In genomic region chr11:134223836-134224709, GRCh38 we compare ENCODE assay signal across 1 cellular context.
TF ChIP-seq lines count a peak whose summit lies in the region.

Gene NCAPD3, minus strand, starts transcription at chr11:134223967. Its CDS starts 41 bp downstream, at chr11:134223926.
Gene VPS26B, plus strand, starts transcription at chr11:134224671. Its CDS starts 452 bp downstream, at chr11:134225123.

TF ChIP-seq in GM12878, 131 proteins besides CTCF, POLR2A, EP300 and RAD21 (continued from another document and continues in another):
- TF ChIP-seq ZBTB40 (IDR thresholded peaks at IDR 0.05; ENCODE audit: borderline replicate concordance) (peak; percentile 58; the same call in 1 of the 2 replicates), POU2F2 (IDR thresholded peaks at IDR 0.05; ENCODE audit: borderline replicate concordance, low read depth, low read length) (no peak), SREBF2 (IDR thresholded peaks at IDR 0.05; ENCODE audit: low read length) (no peak), IRF4 (IDR thresholded peaks at IDR 0.05; ENCODE audit: low read depth, low read length) (no peak), ZBED1 (IDR thresholded peaks at IDR 0.05; ENCODE audit: borderline replicate concordance) (no peak), KDM1A (IDR thresholded peaks at IDR 0.05; ENCODE audit: borderline replicate concordance) (no peak), ZSCAN29 (IDR thresholded peaks at IDR 0.05) (0 out of 2 replicates have a peak, but pooled peaks have one; percentile 22), RBBP5 (conservative IDR thresholded peaks at IDR 0.05) (no peak), JUNB (IDR thresholded peaks at IDR 0.05) (no peak), ZNF217 (IDR thresholded peaks at IDR 0.05) (no peak), TBL1XR1 (IDR thresholded peaks at IDR 0.05; ENCODE audit: low read depth, low read length) (peak; percentile 7; the same call in 1 of the 2 replicates), EGR1 (IDR thresholded peaks at IDR 0.05; ENCODE audit: borderline replicate concordance in 1 of 2, low read depth in 2 of 2, low read length in 2 of 2) (peak in 1 of 2 experiments; percentile 61; a peak in 1 of 3 replicates), ZNF384 (IDR thresholded peaks at IDR 0.05; ENCODE audit: borderline replicate concordance, low read depth, low read length) (no peak), GABPA (IDR thresholded peaks at IDR 0.05; ENCODE audit: low read depth) (peak; percentile 64; the same call in 1 of the 2 replicates), MLLT1 (IDR thresholded peaks at IDR 0.05) (peak; percentile 78; the same call in 1 of the 2 replicates), BCL3 (IDR thresholded peaks at IDR 0.05; ENCODE audit: borderline replicate concordance, insufficient read depth, low read depth, low read length, poor library complexity, severe bottlenecking) (no peak), KLF5 (IDR thresholded peaks at IDR 0.05; ENCODE audit: partially characterized antibody) (peak; percentile 47), EED (IDR thresholded peaks at IDR 0.05; ENCODE audit: low read depth) (no peak), NFIC (IDR thresholded peaks at IDR 0.05; ENCODE audit: low read depth, low read length) (no peak), POLR2AphosphoS5 (IDR thresholded peaks at IDR 0.05; ENCODE audit: low read length) (peak; percentile 85), BCL11A (IDR thresholded peaks at IDR 0.05; ENCODE audit: low read depth, low read length) (no peak), ZNF207 (IDR thresholded peaks at IDR 0.05; ENCODE audit: borderline replicate concordance) (peak; percentile 17; the same call in 1 of the 2 replicates), CHD4 (IDR thresholded peaks at IDR 0.05) (no peak), NR2C1 (IDR thresholded peaks at IDR 0.05) (peak; percentile 90), HDAC6 (IDR thresholded peaks at IDR 0.05; ENCODE audit: unreplicated experiment) (no peak), STAT1 (conservative IDR thresholded peaks at IDR 0.05) (peak; percentile 28; the same call in 1 of the 2 replicates), FOXK2 (IDR thresholded peaks at IDR 0.05) (no peak), MTA2 (IDR thresholded peaks at IDR 0.05; ENCODE audit: low read depth) (peak; percentile 59; the same call in 1 of the 2 replicates), SREBF1 (IDR thresholded peaks at IDR 0.05; ENCODE audit: low read length) (no peak), ZNF274 (IDR thresholded peaks at IDR 0.05; ENCODE audit: insufficient read depth, insufficient read length) (no peak), SUZ12 (IDR thresholded peaks at IDR 0.05; ENCODE audit: unreplicated experiment) (no peak), MXI1 (IDR thresholded peaks at IDR 0.05; ENCODE audit: low read depth, low read length) (peak; percentile 98), SP1 (IDR thresholded peaks at IDR 0.05; ENCODE audit: low read depth, low read length) (peak; percentile 92), NRF1 (conservative IDR thresholded peaks at IDR 0.05; ENCODE audit: low read depth, low read length) (peak; percentile 99), HCFC1 (IDR thresholded peaks at IDR 0.05; ENCODE audit: low read length) (no peak; the same call in none of the 2 replicates), FOXM1 (IDR thresholded peaks at IDR 0.05; ENCODE audit: low read depth, low read length) (no peak), NR2F1 (conservative IDR thresholded peaks at IDR 0.05) (peak; percentile 97), SMAD5 (IDR thresholded peaks at IDR 0.05; ENCODE audit: low read depth) (peak; percentile 4; the same call in 1 of the 2 replicates), SPI1 (IDR thresholded peaks at IDR 0.05; ENCODE audit: borderline replicate concordance, insufficient read depth, low read depth, low read length) (peak; percentile 32; the same call in 1 of the 2 replicates), IKZF2 (IDR thresholded peaks at IDR 0.05) (no peak), ESRRA (IDR thresholded peaks at IDR 0.05; ENCODE audit: low read length) (no peak)
- TF ChIP-seq, protein P1, sequence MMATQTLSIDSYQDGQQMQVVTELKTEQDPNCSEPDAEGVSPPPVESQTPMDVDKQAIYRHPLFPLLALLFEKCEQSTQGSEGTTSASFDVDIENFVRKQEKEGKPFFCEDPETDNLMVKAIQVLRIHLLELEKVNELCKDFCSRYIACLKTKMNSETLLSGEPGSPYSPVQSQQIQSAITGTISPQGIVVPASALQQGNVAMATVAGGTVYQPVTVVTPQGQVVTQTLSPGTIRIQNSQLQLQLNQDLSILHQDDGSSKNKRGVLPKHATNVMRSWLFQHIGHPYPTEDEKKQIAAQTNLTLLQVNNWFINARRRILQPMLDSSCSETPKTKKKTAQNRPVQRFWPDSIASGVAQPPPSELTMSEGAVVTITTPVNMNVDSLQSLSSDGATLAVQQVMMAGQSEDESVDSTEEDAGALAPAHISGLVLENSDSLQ (IDR thresholded peaks at IDR 0.05), result peak; percentile 84
- TF ChIP-seq, protein P2, sequence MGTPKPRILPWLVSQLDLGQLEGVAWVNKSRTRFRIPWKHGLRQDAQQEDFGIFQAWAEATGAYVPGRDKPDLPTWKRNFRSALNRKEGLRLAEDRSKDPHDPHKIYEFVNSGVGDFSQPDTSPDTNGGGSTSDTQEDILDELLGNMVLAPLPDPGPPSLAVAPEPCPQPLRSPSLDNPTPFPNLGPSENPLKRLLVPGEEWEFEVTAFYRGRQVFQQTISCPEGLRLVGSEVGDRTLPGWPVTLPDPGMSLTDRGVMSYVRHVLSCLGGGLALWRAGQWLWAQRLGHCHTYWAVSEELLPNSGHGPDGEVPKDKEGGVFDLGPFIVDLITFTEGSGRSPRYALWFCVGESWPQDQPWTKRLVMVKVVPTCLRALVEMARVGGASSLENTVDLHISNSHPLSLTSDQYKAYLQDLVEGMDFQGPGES (IDR thresholded peaks at IDR 0.05), result peak; percentile 84
- TF ChIP-seq, protein P3, sequence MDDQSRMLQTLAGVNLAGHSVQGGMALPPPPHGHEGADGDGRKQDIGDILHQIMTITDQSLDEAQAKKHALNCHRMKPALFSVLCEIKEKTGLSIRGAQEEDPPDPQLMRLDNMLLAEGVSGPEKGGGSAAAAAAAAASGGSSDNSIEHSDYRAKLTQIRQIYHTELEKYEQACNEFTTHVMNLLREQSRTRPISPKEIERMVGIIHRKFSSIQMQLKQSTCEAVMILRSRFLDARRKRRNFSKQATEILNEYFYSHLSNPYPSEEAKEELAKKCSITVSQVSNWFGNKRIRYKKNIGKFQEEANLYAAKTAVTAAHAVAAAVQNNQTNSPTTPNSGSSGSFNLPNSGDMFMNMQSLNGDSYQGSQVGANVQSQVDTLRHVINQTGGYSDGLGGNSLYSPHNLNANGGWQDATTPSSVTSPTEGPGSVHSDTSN (IDR thresholded peaks at IDR 0.05; ENCODE audit: insufficient replicate concordance, low read depth, low read length), result peak; percentile 2
- TF ChIP-seq, protein P4, sequence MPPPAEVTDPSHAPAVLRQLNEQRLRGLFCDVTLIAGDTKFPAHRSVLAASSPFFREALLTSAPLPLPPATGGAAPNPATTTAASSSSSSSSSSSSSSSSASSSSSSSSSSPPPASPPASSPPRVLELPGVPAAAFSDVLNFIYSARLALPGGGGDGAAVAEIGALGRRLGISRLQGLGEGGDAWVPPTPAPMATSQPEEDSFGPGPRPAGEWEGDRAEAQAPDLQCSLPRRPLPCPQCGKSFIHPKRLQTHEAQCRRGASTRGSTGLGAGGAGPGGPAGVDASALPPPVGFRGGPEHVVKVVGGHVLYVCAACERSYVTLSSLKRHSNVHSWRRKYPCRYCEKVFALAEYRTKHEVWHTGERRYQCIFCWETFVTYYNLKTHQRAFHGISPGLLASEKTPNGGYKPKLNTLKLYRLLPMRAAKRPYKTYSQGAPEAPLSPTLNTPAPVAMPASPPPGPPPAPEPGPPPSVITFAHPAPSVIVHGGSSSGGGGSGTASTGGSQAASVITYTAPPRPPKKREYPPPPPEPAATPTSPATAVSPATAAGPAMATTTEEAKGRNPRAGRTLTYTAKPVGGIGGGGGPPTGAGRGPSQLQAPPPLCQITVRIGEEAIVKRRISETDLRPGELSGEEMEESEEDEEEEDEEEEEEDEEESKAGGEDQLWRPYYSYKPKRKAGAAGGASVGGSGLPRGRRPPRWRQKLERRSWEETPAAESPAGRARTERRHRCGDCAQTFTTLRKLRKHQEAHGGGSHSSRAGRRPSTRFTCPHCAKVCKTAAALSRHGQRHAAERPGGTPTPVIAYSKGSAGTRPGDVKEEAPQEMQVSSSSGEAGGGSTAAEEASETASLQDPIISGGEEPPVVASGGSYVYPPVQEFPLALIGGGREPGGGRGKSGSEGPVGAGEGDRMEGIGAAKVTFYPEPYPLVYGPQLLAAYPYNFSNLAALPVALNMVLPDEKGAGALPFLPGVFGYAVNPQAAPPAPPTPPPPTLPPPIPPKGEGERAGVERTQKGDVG (CRISPR knock-in tag; IDR thresholded peaks at IDR 0.05), result no peak
- TF ChIP-seq, protein P5, sequence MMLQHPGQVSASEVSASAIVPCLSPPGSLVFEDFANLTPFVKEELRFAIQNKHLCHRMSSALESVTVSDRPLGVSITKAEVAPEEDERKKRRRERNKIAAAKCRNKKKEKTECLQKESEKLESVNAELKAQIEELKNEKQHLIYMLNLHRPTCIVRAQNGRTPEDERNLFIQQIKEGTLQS (IDR thresholded peaks at IDR 0.05; ENCODE audit: borderline replicate concordance, extremely low read depth, low read depth, low read length), result no peak
- TF ChIP-seq, protein P6, sequence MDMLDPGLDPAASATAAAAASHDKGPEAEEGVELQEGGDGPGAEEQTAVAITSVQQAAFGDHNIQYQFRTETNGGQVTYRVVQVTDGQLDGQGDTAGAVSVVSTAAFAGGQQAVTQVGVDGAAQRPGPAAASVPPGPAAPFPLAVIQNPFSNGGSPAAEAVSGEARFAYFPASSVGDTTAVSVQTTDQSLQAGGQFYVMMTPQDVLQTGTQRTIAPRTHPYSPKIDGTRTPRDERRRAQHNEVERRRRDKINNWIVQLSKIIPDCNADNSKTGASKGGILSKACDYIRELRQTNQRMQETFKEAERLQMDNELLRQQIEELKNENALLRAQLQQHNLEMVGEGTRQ (IDR thresholded peaks at IDR 0.05; ENCODE audit: borderline replicate concordance, low read depth, low read length), result no peak
- TF ChIP-seq, protein P7, sequence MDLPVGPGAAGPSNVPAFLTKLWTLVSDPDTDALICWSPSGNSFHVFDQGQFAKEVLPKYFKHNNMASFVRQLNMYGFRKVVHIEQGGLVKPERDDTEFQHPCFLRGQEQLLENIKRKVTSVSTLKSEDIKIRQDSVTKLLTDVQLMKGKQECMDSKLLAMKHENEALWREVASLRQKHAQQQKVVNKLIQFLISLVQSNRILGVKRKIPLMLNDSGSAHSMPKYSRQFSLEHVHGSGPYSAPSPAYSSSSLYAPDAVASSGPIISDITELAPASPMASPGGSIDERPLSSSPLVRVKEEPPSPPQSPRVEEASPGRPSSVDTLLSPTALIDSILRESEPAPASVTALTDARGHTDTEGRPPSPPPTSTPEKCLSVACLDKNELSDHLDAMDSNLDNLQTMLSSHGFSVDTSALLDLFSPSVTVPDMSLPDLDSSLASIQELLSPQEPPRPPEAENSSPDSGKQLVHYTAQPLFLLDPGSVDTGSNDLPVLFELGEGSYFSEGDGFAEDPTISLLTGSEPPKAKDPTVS (IDR thresholded peaks at IDR 0.05; ENCODE audit: low read depth, low read length), result peak; percentile 63; the same call in 1 of the 2 replicates
